19 cellular contexts compared by ENCODE assay signal in genomic region chr17:50370052-50370451, GRCh38. TPM values are rescaled to one million over a fixed set of nuclear protein-coding genes. Genes with fewer than 3 reads are reported as not detected.
DNase-seq lines count a peak whose midpoint lies in the region; ATAC-seq and TF ChIP-seq lines count a peak whose summit lies in the region.
"Had no signal": no experiment of that assay in that cellular context is flagged by ENCODE, and none has a peak within 500 bp of the region (broad histone marks: within the 10 kb centered on the region; RNA-seq: fewer than 3 reads in every experiment).

No MANE protein-coding gene starts in this region.

- H3K27ac Mint-ChIP-seq in activated naive CD4-positive, alpha-beta T cell treated with anti-CD3 and anti-CD28 coated beads for 36 hours: no peak overlapping the region
- H3K27ac Mint-ChIP-seq in activated naive CD4-positive, alpha-beta T cell treated with anti-CD3 and anti-CD28 coated beads, Interleukin-2, amount 50 U/mL, for 72 hours: peak overlapping the region in 1 of 2 donors; percentile 27
- H3K27ac Mint-ChIP-seq in activated T-helper 17 cell treated with anti-CD3 and anti-CD28 coated beads, Interleukin-2, amount 50 U/mL, for 72 hours: no peak overlapping the region
- peak overlapping the region; percentile 84 for H3K27ac Mint-ChIP-seq in nephron progenitor cell

- peaks cover 30% of the 10 kb centered on the region for H3K4me1 Mint-ChIP-seq in activated naive CD4-positive, alpha-beta T cell treated with anti-CD3 and anti-CD28 coated beads for 36 hours (ENCODE audit: low read depth)
- H3K4me1 Mint-ChIP-seq in activated T-helper 17 cell treated with anti-CD3 and anti-CD28 coated beads, Interleukin-2, amount 50 U/mL, for 72 hours: peaks cover 21% of the 10 kb centered on the region
- peaks cover 41% of the 10 kb centered on the region for H3K4me1 Mint-ChIP-seq in nephron progenitor cell

- no peak for DNase-seq in activated naive CD4-positive, alpha-beta T cell treated with anti-CD3 and anti-CD28 coated beads for 36 hours
- DNase-seq in activated naive CD4-positive, alpha-beta T cell treated with anti-CD3 and anti-CD28 coated beads, Interleukin-2, amount 50 U/mL, for 72 hours (ENCODE audit: low spot score in 2 of 2): no peak
- DNase-seq in nephron progenitor cell: no peak
- no peak for DNase-seq in A172 (ENCODE audit: low spot score)
- no peak for DNase-seq in NCI-H345 treated with DMSO at 0.1 percent for 48 hours (lab: John Stamatoyannopoulos, UW; ENCODE audit: unreplicated experiment)
- DNase-seq: BE2C, EL, GF-D8, NCI-H1105, NCI-H2081, NCI-H2171, NCI-H345, NCI-H524 treated with DMSO at 0.1 percent for 48 hours, Peyer's patch, SJCRH30 had no signal

- CTCF ChIA-PET in activated naive CD4-positive, alpha-beta T cell treated with anti-CD3 and anti-CD28 coated beads for 36 hours (lab: Charles Lee): interaction anchor here (0.7 to 6.6 kb wide), 2 partner anchors 8 to 66 kb away, joined by 3 to 44 read pairs; no protein-coding TSS in a partner anchor

- ATAC-seq in activated naive CD4-positive, alpha-beta T cell treated with anti-CD3 and anti-CD28 coated beads, Interleukin-2, amount 50 U/mL, for 72 hours: no peak
- no peak for ATAC-seq in activated T-helper 17 cell treated with anti-CD3 and anti-CD28 coated beads, Interleukin-2, amount 50 U/mL, for 72 hours (replicated peaks)
- no peak for ATAC-seq in HG03280 (IDR thresholded peaks at IDR 0.05; ENCODE audit: unreplicated experiment)
- ATAC-seq: HepG2, K562 had no signal

- no peaks in the 10 kb centered on the region for H3K9me3 Mint-ChIP-seq in activated naive CD4-positive, alpha-beta T cell treated with anti-CD3 and anti-CD28 coated beads for 36 hours
- H3K9me3 Mint-ChIP-seq in activated naive CD4-positive, alpha-beta T cell treated with anti-CD3 and anti-CD28 coated beads, Interleukin-2, amount 50 U/mL, for 72 hours: no peaks in the 10 kb centered on the region
- no peaks in the 10 kb centered on the region for H3K9me3 Mint-ChIP-seq in activated T-helper 17 cell treated with anti-CD3 and anti-CD28 coated beads, Interleukin-2, amount 50 U/mL, for 72 hours
- H3K9me3 Mint-ChIP-seq in nephron progenitor cell: no peaks in the 10 kb centered on the region

- peaks cover 38% of the 10 kb centered on the region for H3K36me3 Mint-ChIP-seq in activated naive CD4-positive, alpha-beta T cell treated with anti-CD3 and anti-CD28 coated beads for 36 hours (ENCODE audit: low read depth)
- H3K36me3 Mint-ChIP-seq in activated naive CD4-positive, alpha-beta T cell treated with anti-CD3 and anti-CD28 coated beads, Interleukin-2, amount 50 U/mL, for 72 hours: peaks cover 28 to 39% of the 10 kb centered on the region in 2 donors
- peaks cover 80% of the 10 kb centered on the region for H3K36me3 Mint-ChIP-seq in activated T-helper 17 cell treated with anti-CD3 and anti-CD28 coated beads, Interleukin-2, amount 50 U/mL, for 72 hours (ENCODE audit: low read depth)
- H3K36me3 Mint-ChIP-seq in nephron progenitor cell (ENCODE audit: low read depth): peaks cover 42% of the 10 kb centered on the region

- no peaks in the 10 kb centered on the region for H3K27me3 Mint-ChIP-seq in activated naive CD4-positive, alpha-beta T cell treated with anti-CD3 and anti-CD28 coated beads for 36 hours (ENCODE audit: low read depth)
- no peaks in the 10 kb centered on the region for H3K27me3 Mint-ChIP-seq in activated T-helper 17 cell treated with anti-CD3 and anti-CD28 coated beads, Interleukin-2, amount 50 U/mL, for 72 hours
- H3K27me3 Mint-ChIP-seq in nephron progenitor cell (ENCODE audit: low read depth, poor library complexity): peaks cover 3% of the 10 kb centered on the region

- no peak for TF ChIP-seq CTCF in nephron progenitor cell (IDR thresholded peaks at IDR 0.05)

- intact Hi-C loops in activated naive CD4-positive, alpha-beta T cell treated with anti-CD3 and anti-CD28 coated beads for 36 hours (cut with micrococcal nuclease): no loop called here

- H3K4me3 Mint-ChIP-seq in activated naive CD4-positive, alpha-beta T cell treated with anti-CD3 and anti-CD28 coated beads for 36 hours: peak overlapping the region; percentile 5
- H3K4me3 Mint-ChIP-seq in activated T-helper 17 cell treated with anti-CD3 and anti-CD28 coated beads, Interleukin-2, amount 50 U/mL, for 72 hours: peak overlapping the region; percentile 4
- H3K4me3 Mint-ChIP-seq in nephron progenitor cell: peak overlapping the region; percentile 50

RNA-seq across cellular contexts. Expression of gene MRPL27, which starts 2.9 kb away (rescaled TPM):
- 10 to 100 TPM; 55.1 to 58.2 TPM for total RNA-seq in activated naive CD4-positive, alpha-beta T cell treated with anti-CD3 and anti-CD28 coated beads for 36 hours
- 10 to 100 TPM; 63.6 to 91.4 TPM for total RNA-seq in activated naive CD4-positive, alpha-beta T cell treated with anti-CD3 and anti-CD28 coated beads, Interleukin-2, amount 50 U/mL, for 72 hours
- 100 to 1,000 TPM in 1 of 2 donors, 10 to 100 TPM in 1; 63.3 to 109 TPM for total RNA-seq in activated T-helper 17 cell treated with anti-CD3 and anti-CD28 coated beads, Interleukin-2, amount 50 U/mL, for 72 hours
- 109 and 138 TPM in 2 replicates for total RNA-seq in A172 (2014; rRNA removed; shearing (Covaris generic))

RNA-seq across cellular contexts. Expression of gene EME1, which starts 3.0 kb away (rescaled TPM):
- 10 to 100 TPM; 68.9 to 69.8 TPM for total RNA-seq in activated naive CD4-positive, alpha-beta T cell treated with anti-CD3 and anti-CD28 coated beads for 36 hours
- total RNA-seq in activated naive CD4-positive, alpha-beta T cell treated with anti-CD3 and anti-CD28 coated beads, Interleukin-2, amount 50 U/mL, for 72 hours: 100 to 1,000 TPM in 1 of 2 donors, 10 to 100 TPM in 1; 45.9 to 101 TPM
- 10 to 100 TPM; 20.8 to 48.7 TPM for total RNA-seq in activated T-helper 17 cell treated with anti-CD3 and anti-CD28 coated beads, Interleukin-2, amount 50 U/mL, for 72 hours
- total RNA-seq in A172 (2014; rRNA removed; shearing (Covaris generic)): 12.8 and 15.8 TPM in 2 replicates

RNA-seq across cellular contexts. Expression of gene XYLT2, which starts 24.1 kb away (rescaled TPM):
- 10 to 100 TPM; 21.1 to 21.8 TPM for total RNA-seq in activated naive CD4-positive, alpha-beta T cell treated with anti-CD3 and anti-CD28 coated beads for 36 hours
- total RNA-seq in activated naive CD4-positive, alpha-beta T cell treated with anti-CD3 and anti-CD28 coated beads, Interleukin-2, amount 50 U/mL, for 72 hours: 10 to 100 TPM; 31.5 to 32.7 TPM
- 10 to 100 TPM; 38.5 to 95.1 TPM for total RNA-seq in activated T-helper 17 cell treated with anti-CD3 and anti-CD28 coated beads, Interleukin-2, amount 50 U/mL, for 72 hours
- 49.0 and 51.0 TPM in 2 replicates for total RNA-seq in A172 (2014; rRNA removed; shearing (Covaris generic))

RNA-seq across cellular contexts. Expression of gene LRRC59, which starts 27.3 kb away (rescaled TPM):
- total RNA-seq in activated naive CD4-positive, alpha-beta T cell treated with anti-CD3 and anti-CD28 coated beads for 36 hours: 10 to 100 TPM; 48.1 to 50.1 TPM
- 10 to 100 TPM; 40.3 to 66.7 TPM for total RNA-seq in activated naive CD4-positive, alpha-beta T cell treated with anti-CD3 and anti-CD28 coated beads, Interleukin-2, amount 50 U/mL, for 72 hours
- total RNA-seq in activated T-helper 17 cell treated with anti-CD3 and anti-CD28 coated beads, Interleukin-2, amount 50 U/mL, for 72 hours: 100 to 1,000 TPM in 1 of 2 donors, 10 to 100 TPM in 1; 37.1 to 101 TPM
- total RNA-seq in A172 (2014; rRNA removed; shearing (Covaris generic)): 259 and 262 TPM in 2 replicates

RNA-seq across cellular contexts. Expression of gene ACSF2, which starts 56.0 kb away (rescaled TPM):
- total RNA-seq in activated naive CD4-positive, alpha-beta T cell treated with anti-CD3 and anti-CD28 coated beads for 36 hours: 10 to 100 TPM; 19.7 to 20.7 TPM
- total RNA-seq in activated naive CD4-positive, alpha-beta T cell treated with anti-CD3 and anti-CD28 coated beads, Interleukin-2, amount 50 U/mL, for 72 hours: 10 to 100 TPM; 23.6 to 27.3 TPM
- total RNA-seq in activated T-helper 17 cell treated with anti-CD3 and anti-CD28 coated beads, Interleukin-2, amount 50 U/mL, for 72 hours: 10 to 100 TPM; 12.4 to 13.6 TPM
- 40.4 and 41.0 TPM in 2 replicates for total RNA-seq in A172 (2014; rRNA removed; shearing (Covaris generic))
